ENCODE assay signal across 1 cellular context in genomic region chr17:835263-835662, GRCh38.
TF ChIP-seq lines count a peak whose summit lies in the region.

No MANE protein-coding gene starts in this region.

TF ChIP-seq in SK-N-SH, 30 proteins besides CTCF, POLR2A, EP300 and RAD21 (continued from another document):
- TF ChIP-seq REST (IDR thresholded peaks at IDR 0.05; ENCODE audit: low read depth, low read length) (no peak), TAF1 (IDR thresholded peaks at IDR 0.05; ENCODE audit: borderline replicate concordance, low read depth, low read length) (no peak), TEAD4 (IDR thresholded peaks at IDR 0.05; ENCODE audit: borderline replicate concordance, insufficient read depth) (peak; percentile 89; the same call in 1 of the 2 replicates), NRF1 (IDR thresholded peaks at IDR 0.05; ENCODE audit: low read depth, low read length) (no peak), MAX (IDR thresholded peaks at IDR 0.05; ENCODE audit: low read depth) (peak; percentile 42; the same call in 1 of the 2 replicates), FOXM1 (IDR thresholded peaks at IDR 0.05; ENCODE audit: low read depth) (no peak), GATA2 (CRISPR knock-in tag; IDR thresholded peaks at IDR 0.05) (no peak), FOSL2 (IDR thresholded peaks at IDR 0.05; ENCODE audit: borderline replicate concordance, low read depth) (peak; percentile 51; the same call in 1 of the 2 replicates), EZH2phosphoT487 (IDR thresholded peaks at IDR 0.05; ENCODE audit: borderline replicate concordance, low read depth) (no peak), NFIC (IDR thresholded peaks at IDR 0.05; ENCODE audit: borderline replicate concordance) (peak; percentile 66; the same call in 1 of the 2 replicates), USF1 (IDR thresholded peaks at IDR 0.05; ENCODE audit: borderline replicate concordance, low read depth) (no peak), RCOR1 (IDR thresholded peaks at IDR 0.05; ENCODE audit: low read length) (no peak), PBX3 (IDR thresholded peaks at IDR 0.05) (peak; percentile 64), IRF3 (IDR thresholded peaks at IDR 0.05; ENCODE audit: low read depth, low read length) (no peak), USF2 (IDR thresholded peaks at IDR 0.05; ENCODE audit: borderline replicate concordance, low read depth, low read length) (no peak), ELF1 (IDR thresholded peaks at IDR 0.05) (no peak)
TF ChIP-seq in SK-N-SH: peak in this region for 10.
